Comparison of ENCODE assay signal across 21 cellular contexts in the genomic region with DNA sequence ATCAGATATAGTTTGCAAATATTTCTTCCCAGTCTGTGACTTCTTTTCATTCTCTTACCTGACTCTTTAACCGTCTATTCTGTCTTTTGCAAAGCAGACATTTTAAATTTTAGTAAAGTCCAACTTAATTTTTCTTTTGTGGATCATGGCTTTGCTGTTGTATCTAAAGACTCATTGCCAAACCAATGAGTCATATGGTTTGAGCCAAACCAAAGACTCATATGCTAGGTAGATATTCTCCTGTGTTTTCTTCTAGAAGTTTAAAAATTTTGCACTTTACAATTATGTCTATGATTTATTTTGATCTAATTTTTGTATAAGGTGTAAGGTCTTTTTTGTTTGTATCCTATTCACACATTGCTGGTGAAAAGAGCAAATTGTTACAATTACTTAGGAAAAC.
"Had no signal": no experiment of that assay in that cellular context is flagged by ENCODE, and none has a peak within 500 bp of the region (broad histone marks: within the 10 kb centered on the region; RNA-seq: fewer than 3 reads in every experiment).

No MANE protein-coding gene starts in this region.

- H3K27ac ChIP-seq: esophagus squamous epithelium, gastrocnemius medialis, left lung, parathyroid adenoma, right lobe of liver, thyroid gland had no signal

- H2AFZ ChIP-seq: parathyroid adenoma had no signal

- DNase-seq: activated B cell treated with CpG ODN at 0.5 μM for 24 hours; activated CD4-positive, alpha-beta memory T cell treated with anti-CD3 and anti-CD28 coated beads, Interleukin-2, amount 10 ng/mL, durations not matched to agents 7 days and 5 days; activated CD4-positive, alpha-beta T cell treated with anti-CD3 and anti-CD28 coated beads for 48 hours; activated CD8-positive, alpha-beta memory T cell treated with anti-CD3 and anti-CD28 coated beads, Interleukin-2, amount 10 ng/mL, durations not matched to agents 7 days and 5 days; activated naive CD4-positive, alpha-beta T cell treated with Interleukin-2 at 50 U/mL for 16 hours; activated naive CD8-positive, alpha-beta T cell treated with anti-CD3 and anti-CD28 coated beads, Interleukin-2, amount 10 ng/mL, durations not matched to agents 7 days and 5 days; dermis blood vessel endothelial cell; effector memory CD4-positive, alpha-beta T cell; esophagus squamous epithelium; gastrocnemius medialis; head of caudate nucleus; left lung; mammary epithelial cell; midbrain; right lobe of liver; stimulated activated CD4-positive, alpha-beta T cell treated with anti-CD3 and anti-CD28 coated beads, Interleukin-4, amount 100 ng/mL, for 4 hours; stimulated activated naive B cell treated with anti-CD40 and anti-IgM and Interleukin-4, amounts not matched to agents 10 μg/mL and 1 μg/mL and 100 μg/mL, for 72 hours; thyroid gland had no signal

- H3K27me3 Mint-ChIP-seq: activated B cell treated with CpG ODN at 0.5 μM for 24 hours; activated CD4-positive, alpha-beta memory T cell treated with anti-CD3 and anti-CD28 coated beads, Interleukin-2, amount 10 ng/mL, durations not matched to agents 7 days and 5 days; stimulated activated naive B cell treated with anti-CD40 and anti-IgM and Interleukin-4, amounts not matched to agents 10 μg/mL and 1 μg/mL and 100 μg/mL, for 72 hours had no signal

- H3K9me3 ChIP-seq: gastrocnemius medialis, right lobe of liver, thyroid gland had no signal

- H3K9me3 Mint-ChIP-seq: activated B cell treated with CpG ODN at 0.5 μM for 24 hours; activated CD4-positive, alpha-beta memory T cell treated with anti-CD3 and anti-CD28 coated beads, Interleukin-2, amount 10 ng/mL, durations not matched to agents 7 days and 5 days; activated naive CD8-positive, alpha-beta T cell treated with anti-CD3 and anti-CD28 coated beads, Interleukin-2, amount 10 ng/mL, durations not matched to agents 7 days and 5 days had no signal

- H3K79me2 ChIP-seq: parathyroid adenoma had no signal

- FAIRE-seq: endothelial cell of umbilical vein had no signal

- ATAC-seq: activated CD8-positive, alpha-beta memory T cell treated with anti-CD3 and anti-CD28 coated beads, Interleukin-2, amount 10 ng/mL, durations not matched to agents 7 days and 5 days; gastrocnemius medialis; left lung; right lobe of liver; stimulated activated naive B cell treated with anti-CD40 and anti-IgM and Interleukin-4, amounts not matched to agents 10 μg/mL and 1 μg/mL and 100 μg/mL, for 72 hours had no signal

- H3K4me1 ChIP-seq: gastrocnemius medialis, left lung, parathyroid adenoma, right lobe of liver, thyroid gland had no signal

- H3K9ac ChIP-seq: parathyroid adenoma had no signal

- H3K36me3 ChIP-seq: esophagus squamous epithelium, gastrocnemius medialis, left lung, right lobe of liver, thyroid gland had no signal

- H3K27me3 ChIP-seq: esophagus squamous epithelium, gastrocnemius medialis, left lung, right lobe of liver, thyroid gland had no signal

- H3K27ac Mint-ChIP-seq: activated B cell treated with CpG ODN at 0.5 μM for 24 hours; activated CD4-positive, alpha-beta memory T cell treated with anti-CD3 and anti-CD28 coated beads, Interleukin-2, amount 10 ng/mL, durations not matched to agents 7 days and 5 days; activated CD8-positive, alpha-beta memory T cell treated with anti-CD3 and anti-CD28 coated beads, Interleukin-2, amount 10 ng/mL, durations not matched to agents 7 days and 5 days; activated naive CD8-positive, alpha-beta T cell treated with anti-CD3 and anti-CD28 coated beads, Interleukin-2, amount 10 ng/mL, durations not matched to agents 7 days and 5 days; nephron; stimulated activated naive B cell treated with anti-CD40 and anti-IgM and Interleukin-4, amounts not matched to agents 10 μg/mL and 1 μg/mL and 100 μg/mL, for 72 hours had no signal

- H3K4me3 ChIP-seq: esophagus squamous epithelium, gastrocnemius medialis, left lung, right lobe of liver, thyroid gland had no signal

- H3K4me1 Mint-ChIP-seq: activated B cell treated with CpG ODN at 0.5 μM for 24 hours; activated CD4-positive, alpha-beta memory T cell treated with anti-CD3 and anti-CD28 coated beads, Interleukin-2, amount 10 ng/mL, durations not matched to agents 7 days and 5 days; activated CD8-positive, alpha-beta memory T cell treated with anti-CD3 and anti-CD28 coated beads, Interleukin-2, amount 10 ng/mL, durations not matched to agents 7 days and 5 days; activated naive CD8-positive, alpha-beta T cell treated with anti-CD3 and anti-CD28 coated beads, Interleukin-2, amount 10 ng/mL, durations not matched to agents 7 days and 5 days; stimulated activated naive B cell treated with anti-CD40 and anti-IgM and Interleukin-4, amounts not matched to agents 10 μg/mL and 1 μg/mL and 100 μg/mL, for 72 hours had no signal

- H3K4me3 Mint-ChIP-seq: activated B cell treated with CpG ODN at 0.5 μM for 24 hours; activated CD4-positive, alpha-beta memory T cell treated with anti-CD3 and anti-CD28 coated beads, Interleukin-2, amount 10 ng/mL, durations not matched to agents 7 days and 5 days; activated CD8-positive, alpha-beta memory T cell treated with anti-CD3 and anti-CD28 coated beads, Interleukin-2, amount 10 ng/mL, durations not matched to agents 7 days and 5 days; activated naive CD8-positive, alpha-beta T cell treated with anti-CD3 and anti-CD28 coated beads, Interleukin-2, amount 10 ng/mL, durations not matched to agents 7 days and 5 days; nephron; stimulated activated naive B cell treated with anti-CD40 and anti-IgM and Interleukin-4, amounts not matched to agents 10 μg/mL and 1 μg/mL and 100 μg/mL, for 72 hours had no signal

- H3K36me3 Mint-ChIP-seq: activated CD8-positive, alpha-beta memory T cell treated with anti-CD3 and anti-CD28 coated beads, Interleukin-2, amount 10 ng/mL, durations not matched to agents 7 days and 5 days; activated naive CD8-positive, alpha-beta T cell treated with anti-CD3 and anti-CD28 coated beads, Interleukin-2, amount 10 ng/mL, durations not matched to agents 7 days and 5 days; stimulated activated naive B cell treated with anti-CD40 and anti-IgM and Interleukin-4, amounts not matched to agents 10 μg/mL and 1 μg/mL and 100 μg/mL, for 72 hours had no signal
